29 cellular contexts compared by ENCODE assay signal in genomic region chr4:150771374-150771773, GRCh38.
"Had no signal": no experiment of that assay in that cellular context is flagged by ENCODE, and none has a peak within 500 bp of the region (broad histone marks: within the 10 kb centered on the region; RNA-seq: fewer than 3 reads in every experiment).

No MANE protein-coding gene starts in this region.

- H3K9me3 ChIP-seq: esophagus muscularis mucosa, gastrocnemius medialis, heart left ventricle had no signal

- DNase-seq: activated CD4-positive, alpha-beta memory T cell treated with anti-CD3 and anti-CD28 coated beads for 36 hours; activated CD4-positive, alpha-beta T cell treated with anti-CD3 and anti-CD28 coated beads for 36 hours; activated CD4-positive, alpha-beta T cell treated with anti-CD3 and anti-CD28 coated beads, Interleukin-2, amount 10 ng/mL, durations not matched to agents 24 days and 14 days; activated CD4-positive, CD25-positive, alpha-beta regulatory T cell; activated CD4-positive, CD25-positive, alpha-beta regulatory T cell treated with anti-CD3 and anti-CD28 coated beads, Interleukin-2, amount 50 U/mL, for 72 hours; activated CD8-positive, alpha-beta memory T cell treated with anti-CD3 and anti-CD28 coated beads, Interleukin-2, amount 10 ng/mL, durations not matched to agents 7 days and 5 days; activated CD8-positive, alpha-beta memory T cell treated with anti-CD3 and anti-CD28 coated beads, Interleukin-2, amount 50 U/mL, for 4 hours; activated CD8-positive, alpha-beta T cell treated with anti-CD3 and anti-CD28 coated beads, Interleukin-2, amount 10 ng/mL, durations not matched to agents 7 days and 5 days; activated effector memory CD4-positive, alpha-beta T cell treated with anti-CD3 and anti-CD28 coated beads, Interleukin-2, amount 50 U/mL, for 16 hours; activated naive CD4-positive, alpha-beta T cell treated with anti-CD3 and anti-CD28 coated beads for 36 hours; activated naive CD8-positive, alpha-beta T cell treated with anti-CD3 and anti-CD28 coated beads for 36 hours; activated T-cell treated with anti-CD3 and anti-CD28 coated beads, Interleukin-2, amount 50 U/mL, for 1 hour; activated T-cell treated with anti-CD3 and anti-CD28 coated beads, Interleukin-2, amount 50 U/mL, for 48 hours; amniotic stem cell; anterior cingulate cortex; brain microvascular endothelial cell; dorsolateral prefrontal cortex; effector memory CD4-positive, alpha-beta T cell; endodermal cell; foreskin keratinocyte; gastrocnemius medialis; glutamatergic neuron; heart left ventricle; T-helper 2 cell had no signal

- H3K27me3 ChIP-seq: brain microvascular endothelial cell, dorsolateral prefrontal cortex, esophagus muscularis mucosa, foreskin keratinocyte, gastrocnemius medialis, heart left ventricle, hepatocyte had no signal

- H3K36me3 ChIP-seq: brain microvascular endothelial cell, esophagus muscularis mucosa, gastrocnemius medialis had no signal

- H2AFZ ChIP-seq: hepatocyte had no signal

- H3K27ac ChIP-seq: brain microvascular endothelial cell, coronary artery, dorsolateral prefrontal cortex, esophagus muscularis mucosa, foreskin keratinocyte, gastrocnemius medialis, heart left ventricle, hepatocyte had no signal

- H3K4me3 ChIP-seq: coronary artery, dorsolateral prefrontal cortex, esophagus muscularis mucosa, gastrocnemius medialis, heart left ventricle, hepatocyte had no signal

- FAIRE-seq: astrocyte, TTC549 had no signal

- H3K4me1 ChIP-seq: esophagus muscularis mucosa, gastrocnemius medialis had no signal

- H3K79me2 ChIP-seq: hepatocyte had no signal

- ATAC-seq: activated CD4-positive, alpha-beta T cell treated with anti-CD3 and anti-CD28 coated beads for 36 hours; activated CD8-positive, alpha-beta memory T cell treated with anti-CD3 and anti-CD28 coated beads, Interleukin-2, amount 10 ng/mL, durations not matched to agents 7 days and 5 days; activated CD8-positive, alpha-beta T cell treated with anti-CD3 and anti-CD28 coated beads, Interleukin-2, amount 10 ng/mL, durations not matched to agents 7 days and 5 days; foreskin keratinocyte; gastrocnemius medialis; heart left ventricle had no signal

- H3K4me2 ChIP-seq: hepatocyte had no signal
